ENCODE assay signal across 8 cellular contexts in genomic region chr3:50237133-50237651, GRCh38. TPM values are rescaled to one million over a fixed set of nuclear protein-coding genes. Genes with fewer than 3 reads are reported as not detected.
DNase-seq lines count a peak whose midpoint lies in the region; ATAC-seq, FAIRE-seq and TF ChIP-seq lines count a peak whose summit lies in the region.

No MANE protein-coding gene starts in this region.

- H3K9me3 ChIP-seq in SK-N-MC (ENCODE audit: low read depth, low read length) = no peaks in the 10 kb centered on the region
- no peaks in the 10 kb centered on the region for H3K9me3 ChIP-seq in mesenchymal stem cell (ENCODE audit: control insufficient read depth, low read length)
- no peaks in the 10 kb centered on the region for H3K9me3 ChIP-seq in upper lobe of left lung

- H4K91ac ChIP-seq in mesenchymal stem cell (ENCODE audit: low read length) = peak overlapping the region; percentile 48

- H2BK12ac ChIP-seq in mesenchymal stem cell (ENCODE audit: low read length in 2 of 2) = peak overlapping the region; percentile 6 to 85

- 4% methylated on average over 7 of the region's 7 CpGs for WGBS in mesenchymal stem cell
- WGBS in upper lobe of left lung, 2 donors = 2% methylated on average over 6 to 7 of the region's 7 CpGs

- peak; percentile 50 for DNase-seq in activated CD4-positive, alpha-beta T cell treated with anti-CD3 and anti-CD28 coated beads for 48 hours
- no peak for DNase-seq in activated CD4-positive, alpha-beta T cell treated with anti-CD3 and anti-CD28 coated beads for 4 hours
- DNase-seq in SK-N-MC (ENCODE audit: low read depth, low spot score) (no peak), coronary artery (ENCODE audit: low spot score) (no peak), mesenchymal stem cell (peak; percentile 59), upper lobe of left lung (peak in 1 of 2 donors; percentile 36), frontal cortex (ENCODE audit: low spot score in 2 of 2) (no peak)

- peaks cover 6% of the 10 kb centered on the region for H3K79me1 ChIP-seq in mesenchymal stem cell (replicated peaks; ENCODE audit: low read length, poor library complexity, severe bottlenecking)

- H3K4ac ChIP-seq in mesenchymal stem cell (ENCODE audit: low read depth in 1 of 2, low read length in 2 of 2) = peak overlapping the region; percentile 83 to 95

- peak overlapping the region; percentile 95 for H3K4me2 ChIP-seq in mesenchymal stem cell (ENCODE audit: low read length, poor library complexity, severe bottlenecking)

- peak in 1 of 4 donors; percentile 18 for TF ChIP-seq POLR2A in upper lobe of left lung (IDR thresholded peaks at IDR 0.05)

- ATAC-seq in upper lobe of left lung (ENCODE audit: low FRiP score in 2 of 2) = peak in 1 of 2 donors; percentile 12
- no peak for ATAC-seq in GM21786 (IDR thresholded peaks at IDR 0.05; ENCODE audit: unreplicated experiment)

- H2BK5ac ChIP-seq in mesenchymal stem cell (ENCODE audit: low read depth, low read length, poor library complexity, severe bottlenecking) = peak overlapping the region; percentile 74

- peak overlapping the region; percentile 58 for H3K9ac ChIP-seq in SK-N-MC (ENCODE audit: insufficient read length)
- H3K9ac ChIP-seq in mesenchymal stem cell (ENCODE audit: low read length) = peak overlapping the region; percentile 96

- peak overlapping the region; percentile 82 for H3K4me3 ChIP-seq in SK-N-MC
- peak overlapping the region; percentile 97 for H3K4me3 ChIP-seq in coronary artery
- peak overlapping the region; percentile 88 to 100 for H3K4me3 ChIP-seq in mesenchymal stem cell (ENCODE audit: insufficient read depth in 1 of 2, low read depth in 1 of 2, low read length in 2 of 2)
- peak overlapping the region; percentile 86 to 94 (median 90) for H3K4me3 ChIP-seq in upper lobe of left lung

- peak overlapping the region; percentile 92 to 97 for H3K18ac ChIP-seq in mesenchymal stem cell (ENCODE audit: low read depth in 1 of 2, low read length in 2 of 2)

- TF ChIP-seq EP300 in upper lobe of left lung (IDR thresholded peaks at IDR 0.05) = no peak

- H3K27me3 ChIP-seq in mesenchymal stem cell (ENCODE audit: control insufficient read depth in 1 of 2, insufficient read depth in 1 of 2, low read length in 2 of 2) (no peaks in the 10 kb centered on the region), upper lobe of left lung (no peaks in the 10 kb centered on the region)

- TF ChIP-seq CTCF in coronary artery (IDR thresholded peaks at IDR 0.05) (no peak), upper lobe of left lung (IDR thresholded peaks at IDR 0.05) (no peak)

- H3K14ac ChIP-seq in mesenchymal stem cell (ENCODE audit: low read length in 2 of 2) = peak overlapping the region in 1 of 2 experiments; percentile 98

- no peak overlapping the region for H2BK15ac ChIP-seq in mesenchymal stem cell (ENCODE audit: low read depth, poor library complexity, severe bottlenecking)

- H4K8ac ChIP-seq in mesenchymal stem cell (ENCODE audit: low read length) = peak overlapping the region; percentile 66

- H2AK5ac ChIP-seq in mesenchymal stem cell (ENCODE audit: low read length, severe bottlenecking) = peak overlapping the region; percentile 42

- H3K27ac ChIP-seq in SK-N-MC (no peak overlapping the region), coronary artery (peak overlapping the region; percentile 91 to 93), mesenchymal stem cell (ENCODE audit: low read length, poor library complexity, severe bottlenecking) (peak overlapping the region; percentile 92), upper lobe of left lung (peak overlapping the region; percentile 94 to 98 (median 95))

- no peak overlapping the region for H2AFZ ChIP-seq in mesenchymal stem cell (ENCODE audit: low read depth, low read length)

- FAIRE-seq in frontal cortex (lab: Jason Lieb, UNC) = no peak

- peak overlapping the region in 1 of 2 experiments; percentile 96 for H3K23ac ChIP-seq in mesenchymal stem cell (ENCODE audit: low read length in 2 of 2)

- peaks cover 40% of the 10 kb centered on the region for H3K4me1 ChIP-seq in mesenchymal stem cell (ENCODE audit: control insufficient read depth, insufficient read depth, low read depth, low read length)
- H3K4me1 ChIP-seq in upper lobe of left lung = peaks cover 52 to 63% (median 60%) of the 10 kb centered on the region in 4 donors

- H3K36me3 ChIP-seq in SK-N-MC (ENCODE audit: insufficient read depth, low read length) (no peaks in the 10 kb centered on the region), mesenchymal stem cell (ENCODE audit: control insufficient read depth in 1 of 2, insufficient read depth in 2 of 2, low read depth in 1 of 2, low read length in 2 of 2) (peaks cover 18 to 31% of the 10 kb centered on the region in 2 experiments), upper lobe of left lung (peaks cover 0 to 17% (median 8%) of the 10 kb centered on the region in 4 donors)

- peak overlapping the region; percentile 55 for H2BK120ac ChIP-seq in mesenchymal stem cell (ENCODE audit: low read depth, low read length)

RNA-seq across cellular contexts. Expression of gene GNAI2, which starts 1.2 kb away (rescaled TPM):
- 474 TPM for polyA plus RNA-seq in mesenchymal stem cell (2013, experiment 1 of 2)
- 480 TPM for polyA plus RNA-seq in mesenchymal stem cell (2013, experiment 2 of 2)
- 100 to 1,000 TPM; 191 to 440 (median 295) TPM for total RNA-seq in upper lobe of left lung
- 97.0 TPM for total RNA-seq in frontal cortex

RNA-seq across cellular contexts. Expression of gene SEMA3B, which starts 31.8 kb away (rescaled TPM):
- 4.7 TPM for polyA plus RNA-seq in mesenchymal stem cell (2013, experiment 1 of 2)
- 4.8 TPM for polyA plus RNA-seq in mesenchymal stem cell (2013, experiment 2 of 2)
- total RNA-seq in upper lobe of left lung (100 to 1,000 TPM in 5 of 6 donors, 10 to 100 TPM in 1; 98.3 to 242 (median 122) TPM), frontal cortex (2.4 TPM)

RNA-seq across cellular contexts. Expression of gene SLC38A3, which starts 32.1 kb away (rescaled TPM):
- 0.01 TPM for polyA plus RNA-seq in mesenchymal stem cell (2013, experiment 1 of 2)
- polyA plus RNA-seq in mesenchymal stem cell (2013, experiment 2 of 2) = 0.03 TPM
- total RNA-seq in upper lobe of left lung (under 1 TPM in 2 of 6 donors, not detected in 4; 0.15 to 0.17 TPM), frontal cortex (2.0 TPM)

RNA-seq across cellular contexts. Expression of gene LSMEM2, which starts 41.7 kb away (rescaled TPM):
- not detected for polyA plus RNA-seq in mesenchymal stem cell (2013, experiment 1 of 2)
- not detected for polyA plus RNA-seq in mesenchymal stem cell (2013, experiment 2 of 2)
- under 1 TPM in 2 of 6 donors, not detected in 4; 0.14 to 0.59 TPM for total RNA-seq in upper lobe of left lung
- 0.82 TPM for total RNA-seq in frontal cortex

RNA-seq across cellular contexts. Expression of gene GNAT1, which starts 45.8 kb away (rescaled TPM):
- polyA plus RNA-seq in mesenchymal stem cell (2013, experiment 1 of 2) = not detected
- not detected for polyA plus RNA-seq in mesenchymal stem cell (2013, experiment 2 of 2)
- total RNA-seq in upper lobe of left lung (under 1 TPM in 2 of 6 donors, not detected in 4; 0.10 to 0.40 TPM), frontal cortex (not detected)

Comparison
In these comparisons a context has a peak if more than half of its experiments do, and no peak if none do; other contexts are left out.
1. DNase-seq: peak in activated CD4-positive, alpha-beta T cell treated with anti-CD3 and anti-CD28 coated beads for 48 hours (single experiment) and mesenchymal stem cell (single experiment); none in activated CD4-positive, alpha-beta T cell treated with anti-CD3 and anti-CD28 coated beads for 4 hours (0 of 2), SK-N-MC (single experiment), coronary artery (single experiment) and frontal cortex (0 of 2).
2. RNA of gene SEMA3B, which starts 31.8 kb away (total RNA-seq): 98.3 to 242 TPM in upper lobe of left lung; 2.4 TPM in frontal cortex (single experiment); every median in the first group is over 10 times any median in the second.
3. Peak in every context shown above with its lines, with median percentiles within 50 percentile points of each other: H3K4me3 ChIP-seq.